In the genomic region with DNA sequence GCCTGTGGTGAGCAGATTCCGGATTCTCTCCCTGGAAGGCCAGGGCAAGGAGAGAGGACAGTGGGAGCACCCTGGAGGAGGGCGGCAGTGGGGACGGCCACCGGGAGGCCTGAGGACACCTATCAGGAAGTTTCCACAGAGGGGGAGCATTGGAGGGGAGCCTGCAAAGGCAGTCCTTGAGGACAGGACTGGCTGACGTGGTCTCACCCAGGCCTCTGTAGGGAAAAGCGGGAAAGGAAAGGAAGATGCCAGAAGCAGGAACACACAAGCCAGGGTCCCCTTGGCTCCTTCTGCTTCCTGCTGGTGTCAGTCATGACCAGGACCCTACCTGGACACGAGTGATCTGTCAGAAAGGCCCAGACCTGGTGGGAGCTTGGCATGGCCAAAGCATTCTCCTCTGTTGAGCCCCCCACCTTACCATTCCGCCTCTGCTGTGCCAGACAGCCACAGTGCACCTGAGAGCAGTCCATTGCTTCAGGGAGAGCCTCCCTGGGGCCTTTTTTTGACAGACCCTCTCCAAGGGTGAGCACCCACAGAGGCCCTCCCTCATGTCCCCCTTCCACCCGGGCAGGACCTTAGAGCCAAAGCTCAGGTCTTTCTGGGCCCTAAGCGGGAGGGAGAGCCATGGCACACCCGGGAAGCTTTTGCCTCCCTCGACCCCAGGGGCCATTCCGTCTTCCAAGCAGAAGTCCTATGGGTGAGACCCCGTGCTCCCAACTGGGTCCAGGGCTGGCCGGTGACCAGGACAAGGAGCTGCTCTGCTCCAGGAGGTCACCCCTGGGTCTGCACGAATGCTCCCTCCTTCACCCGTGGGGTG, we compare ENCODE assay signal across 18 cellular contexts.
DNase-seq lines count a peak whose midpoint lies in the region; TF ChIP-seq lines count a peak whose summit lies in the region.
"Had no signal": no experiment of that assay in that cellular context is flagged by ENCODE, and none has a peak within 500 bp of the region (broad histone marks: within the 10 kb centered on the region; RNA-seq: fewer than 3 reads in every experiment).

No MANE protein-coding gene starts in this region.

- H2AFZ ChIP-seq in trophoblast cell (ENCODE audit: insufficient read depth, low read length, poor library complexity): no peak overlapping the region

- no peak overlapping the region for H3K4ac ChIP-seq in trophoblast cell (ENCODE audit: low read depth, low read length)

- intact Hi-C loops in vagina (cut with DNase I) (no loop called here), posterior vena cava (cut with DNase I) (no loop called here)

- no peak for TF ChIP-seq POLR2A in vagina (IDR thresholded peaks at IDR 0.05)

- peak overlapping the region; percentile 56 for H2AK5ac ChIP-seq in trophoblast cell (ENCODE audit: low read length)

- H3K9me3 ChIP-seq in trophoblast cell (ENCODE audit: insufficient read depth, low read depth, low read length) (peaks cover 2% of the 10 kb centered on the region), vagina (no peaks in the 10 kb centered on the region)
- no peaks in the 10 kb centered on the region for H3K9me3 ChIP-seq in effector memory CD4-positive, alpha-beta T cell (ENCODE audit: control insufficient read depth, low read length)
- H3K9me3 ChIP-seq: BE2C had no signal

- H2BK120ac ChIP-seq in trophoblast cell (ENCODE audit: insufficient read depth, low read length, poor library complexity): no peak overlapping the region

- H3K79me2 ChIP-seq in trophoblast cell (ENCODE audit: control insufficient read depth, insufficient read depth, low read length, poor library complexity): no peaks in the 10 kb centered on the region

- peaks cover 21 to 23% of the 10 kb centered on the region in 2 experiments for H3K4me1 ChIP-seq in trophoblast cell (ENCODE audit: control insufficient read depth in 1 of 2, insufficient read depth in 2 of 2, low read length in 2 of 2)
- peaks cover 13% of the 10 kb centered on the region for H3K4me1 ChIP-seq in vagina
- no peaks in the 10 kb centered on the region for H3K4me1 ChIP-seq in effector memory CD4-positive, alpha-beta T cell (ENCODE audit: control insufficient read depth, insufficient read depth, low read length, poor library complexity, severe bottlenecking)
- H3K4me1 ChIP-seq: BE2C had no signal

- H3K79me1 ChIP-seq in trophoblast cell (ENCODE audit: low read length): peaks cover 7% of the 10 kb centered on the region

- H3K27me3 ChIP-seq in trophoblast cell (ENCODE audit: insufficient read depth, low read length): no peaks in the 10 kb centered on the region
- H3K27me3 ChIP-seq in vagina: no peaks in the 10 kb centered on the region
- no peaks in the 10 kb centered on the region for H3K27me3 ChIP-seq in effector memory CD4-positive, alpha-beta T cell (replicated peaks; ENCODE audit: control insufficient read depth, insufficient read depth, low read length, poor library complexity, severe bottlenecking)
- H3K27me3 ChIP-seq: BE2C had no signal

- peak overlapping the region; percentile 42 for H2BK12ac ChIP-seq in trophoblast cell (ENCODE audit: low read length)

- no peak overlapping the region for H3K23ac ChIP-seq in trophoblast cell (ENCODE audit: low read length)

- no peak overlapping the region for H3K4me2 ChIP-seq in trophoblast cell (ENCODE audit: low read length)

- no peak for TF ChIP-seq CTCF in vagina (IDR thresholded peaks at IDR 0.05)

- no CpG with 5 or more reads among the region's 17 CpGs for WGBS in trophoblast cell (ENCODE audit: extremely low coverage, insufficient coverage, insufficient read length)

- H3K9ac ChIP-seq in trophoblast cell (ENCODE audit: low read length): no peak overlapping the region

- H3K18ac ChIP-seq in trophoblast cell (ENCODE audit: low read length): no peak overlapping the region

- H3K27ac ChIP-seq in trophoblast cell (ENCODE audit: low read depth, low read length) (no peak overlapping the region), vagina (no peak overlapping the region)
- no peak overlapping the region for H3K27ac ChIP-seq in effector memory CD4-positive, alpha-beta T cell (ENCODE audit: insufficient read depth, low read length, poor library complexity, severe bottlenecking)

- H4K12ac ChIP-seq in trophoblast cell (ENCODE audit: low read depth, low read length): no peak overlapping the region

- no peaks in the 10 kb centered on the region for H3K36me3 ChIP-seq in trophoblast cell (ENCODE audit: control insufficient read depth in 1 of 2, insufficient read depth in 2 of 2, low read length in 2 of 2)
- H3K36me3 ChIP-seq in vagina: no peaks in the 10 kb centered on the region
- H3K36me3 ChIP-seq in effector memory CD4-positive, alpha-beta T cell (ENCODE audit: control insufficient read depth, insufficient read depth, low read length): no peaks in the 10 kb centered on the region
- H3K36me3 ChIP-seq: BE2C had no signal

- no peak overlapping the region for H4K91ac ChIP-seq in trophoblast cell (ENCODE audit: low read depth, low read length)

- H4K8ac ChIP-seq in trophoblast cell (ENCODE audit: low read depth, low read length): no peak overlapping the region

- no peak overlapping the region for H3K14ac ChIP-seq in trophoblast cell (ENCODE audit: low read length)

- no peak overlapping the region for H3K4me3 ChIP-seq in trophoblast cell (ENCODE audit: low read depth, low read length)
- no peak overlapping the region for H3K4me3 ChIP-seq in vagina
- H3K4me3 ChIP-seq in effector memory CD4-positive, alpha-beta T cell (ENCODE audit: insufficient read depth, low read depth, low read length, poor library complexity, severe bottlenecking): no peak overlapping the region
- H3K4me3 ChIP-seq: K562 had no signal

- peak; percentile 54 for DNase-seq in activated effector memory CD4-positive, alpha-beta T cell treated with anti-CD3 and anti-CD28 coated beads, Interleukin-2, amount 50 U/mL, for 16 hours
- DNase-seq in activated effector memory CD4-positive, alpha-beta T cell treated with Interleukin-2 at 50 U/mL for 16 hours: no peak
- DNase-seq in islet precursor cell (peak; percentile 55), trophoblast cell (no peak), vagina (ENCODE audit: extremely low spot score in 2 of 2) (peak; percentile 81 to 96), GM19238 (ENCODE audit: insufficient read length, low spot score) (no peak), posterior vena cava (ENCODE audit: low spot score) (no peak)
- DNase-seq in effector memory CD4-positive, alpha-beta T cell: no peak
- DNase-seq: BE2C; CD4-positive, CD25-positive, alpha-beta regulatory T cell; COR-L47; GDM1; NCI-H1092 treated with DMSO at 0.1 percent for 48 hours; NCI-H146; NCI-H2029 treated with DMSO at 0.1 percent for 48 hours; NCI-H2171 treated with DMSO at 0.1 percent for 48 hours; NCI-H446 treated with DMSO at 0.1 percent for 48 hours had no signal

- no peak overlapping the region for H2BK5ac ChIP-seq in trophoblast cell (ENCODE audit: low read depth, low read length, poor library complexity)

Comparison
In these comparisons a context has a peak if more than half of its experiments do, and no peak if none do; other contexts are left out.
1. DNase-seq: peak in activated effector memory CD4-positive, alpha-beta T cell treated with anti-CD3 and anti-CD28 coated beads, Interleukin-2, amount 50 U/mL, for 16 hours (single experiment), islet precursor cell (single experiment) and vagina (2 of 2); none in activated effector memory CD4-positive, alpha-beta T cell treated with Interleukin-2 at 50 U/mL for 16 hours (single experiment), trophoblast cell (0 of 2), effector memory CD4-positive, alpha-beta T cell (0 of 3), GM19238 (single experiment) and posterior vena cava (single experiment).